Comparison of ENCODE assay signal across 1 cellular context in genomic region chr1:112703706-112704105, GRCh38.
TF ChIP-seq lines count a peak whose summit lies in the region.

No MANE protein-coding gene starts in this region.

TF ChIP-seq in GM12878, 131 proteins besides CTCF, POLR2A, EP300 and RAD21:
- TF ChIP-seq CEBPZ (IDR thresholded peaks at IDR 0.05; ENCODE audit: low read depth, low read length): no peak
- TF ChIP-seq JUND (IDR thresholded peaks at IDR 0.05; ENCODE audit: low read depth, low read length): no peak
- no peak for TF ChIP-seq ZNF24 (IDR thresholded peaks at IDR 0.05)
- TF ChIP-seq RFX5 (IDR thresholded peaks at IDR 0.05; ENCODE audit: low read depth, low read length): no peak
- no peak for TF ChIP-seq CBX3 (IDR thresholded peaks at IDR 0.05; ENCODE audit: borderline replicate concordance, low read depth)
- no peak for TF ChIP-seq SREBF1 (IDR thresholded peaks at IDR 0.05; ENCODE audit: low read length)
- no peak for TF ChIP-seq KDM1A (IDR thresholded peaks at IDR 0.05; ENCODE audit: borderline replicate concordance)
- no peak for TF ChIP-seq PRDM15 (CRISPR knock-in tag; IDR thresholded peaks at IDR 0.05)
- no peak for TF ChIP-seq POLR2AphosphoS2 (IDR thresholded peaks at IDR 0.05; ENCODE audit: low read depth, low read length)
- no peak for TF ChIP-seq SMC3 (IDR thresholded peaks at IDR 0.05; ENCODE audit: borderline replicate concordance, low read length)
- no peak for TF ChIP-seq ZNF217 (IDR thresholded peaks at IDR 0.05)
- TF ChIP-seq CUX1 (IDR thresholded peaks at IDR 0.05; ENCODE audit: insufficient replicate concordance, low read depth, low read length): no peak
- no peak for TF ChIP-seq ASH2L (IDR thresholded peaks at IDR 0.05; ENCODE audit: borderline replicate concordance, low read depth)
